31 cellular contexts compared by ENCODE assay signal in genomic region chr17:53470626-53471025, GRCh38.
"Had no signal": no experiment of that assay in that cellular context is flagged by ENCODE, and none has a peak within 500 bp of the region (broad histone marks: within the 10 kb centered on the region; RNA-seq: fewer than 3 reads in every experiment).

No MANE protein-coding gene starts in this region.

- H3K4me3 ChIP-seq: body of pancreas, cardiac muscle cell, colonic mucosa, gastrocnemius medialis, hepatocyte, psoas muscle, right atrium auricular region, suprapubic skin, tibial artery, upper lobe of right lung had no signal

- H3K4me3 Mint-ChIP-seq: activated T-cell treated with anti-CD3 and anti-CD28 coated beads, Interleukin-2, amount 50 U/mL, for 24 hours; memory B cell; naive thymus-derived CD8-positive, alpha-beta T cell; neural crest cell; T-helper 2 cell treated with Interferon-gamma antibody and Interleukin-4, amounts not matched to agents 5 μg/mL and 100 μg/mL, for 36 hours had no signal

- H3K9ac ChIP-seq: parathyroid adenoma had no signal

- H3K27ac ChIP-seq: body of pancreas, cardiac muscle cell, colonic mucosa, gastrocnemius medialis, hepatocyte, parathyroid adenoma, psoas muscle, right atrium auricular region, suprapubic skin, tibial artery, upper lobe of right lung had no signal

- H3K36me3 Mint-ChIP-seq: memory B cell; naive thymus-derived CD8-positive, alpha-beta T cell had no signal

- FAIRE-seq: keratinocyte had no signal

- H3K27ac Mint-ChIP-seq: activated T-cell treated with anti-CD3 and anti-CD28 coated beads, Interleukin-2, amount 50 U/mL, for 24 hours; memory B cell; naive thymus-derived CD8-positive, alpha-beta T cell; T-helper 2 cell treated with Interferon-gamma antibody and Interleukin-4, amounts not matched to agents 5 μg/mL and 100 μg/mL, for 36 hours had no signal

- H2AFZ ChIP-seq: hepatocyte, parathyroid adenoma had no signal

- ATAC-seq: body of pancreas; gastrocnemius medialis; naive thymus-derived CD8-positive, alpha-beta T cell; psoas muscle; upper lobe of right lung had no signal

- H3K9me3 ChIP-seq: body of pancreas, colonic mucosa, gastrocnemius medialis, psoas muscle, suprapubic skin, tibial artery, upper lobe of right lung had no signal

- H3K27me3 Mint-ChIP-seq: activated T-cell treated with anti-CD3 and anti-CD28 coated beads, Interleukin-2, amount 50 U/mL, for 24 hours; memory B cell; naive thymus-derived CD8-positive, alpha-beta T cell had no signal

- H3K79me2 ChIP-seq: hepatocyte, parathyroid adenoma had no signal

- H3K36me3 ChIP-seq: cardiac muscle cell, colonic mucosa, gastrocnemius medialis, right atrium auricular region, suprapubic skin, tibial artery, upper lobe of right lung had no signal

- H3K4me2 ChIP-seq: hepatocyte had no signal

- DNase-seq: activated CD4-positive, alpha-beta T cell treated with anti-CD3 and anti-CD28 coated beads for 4 hours; activated CD4-positive, alpha-beta T cell treated with anti-CD3 and anti-CD28 coated beads, Interleukin-2, amount 50 U/mL, for 48 hours; activated CD4-positive, CD25-positive, alpha-beta regulatory T cell; activated CD8-positive, alpha-beta memory T cell treated with anti-CD3 and anti-CD28 coated beads, Interleukin-2, amount 50 U/mL, for 4 hours; activated gamma-delta T cell treated with Interleukin-2 at 50 U/mL for 16 hours; activated naive CD4-positive, alpha-beta T cell treated with anti-CD3 and anti-CD28 coated beads, Interleukin-2, amount 50 U/mL, for 16 hours; activated T-cell treated with anti-CD3 and anti-CD28 coated beads, Interleukin-2, amount 50 U/mL, for 24 hours; amygdala; body of pancreas; cerebellar nuclear complex; colonic mucosa; effector CD8-positive, alpha-beta T cell; gastrocnemius medialis; naive thymus-derived CD8-positive, alpha-beta T cell; nucleus accumbens; psoas muscle; stimulated activated CD4-positive, alpha-beta T cell treated with anti-CD3 and anti-CD28 coated beads, Interleukin-15, amount 100 ng/mL, for 24 hours; stimulated activated CD4-positive, alpha-beta T cell treated with anti-CD3 and anti-CD28 coated beads, Interleukin-2, amount 100 ng/mL, for 24 hours; stimulated activated naive CD4-positive, alpha-beta T cell; T-helper 1 cell; tibial artery; upper lobe of right lung had no signal

- H3K4me1 ChIP-seq: body of pancreas, colonic mucosa, gastrocnemius medialis, parathyroid adenoma, psoas muscle, right atrium auricular region, suprapubic skin, tibial artery, upper lobe of right lung had no signal

- H3K4me1 Mint-ChIP-seq: memory B cell; naive thymus-derived CD8-positive, alpha-beta T cell; neural crest cell had no signal

- H3K27me3 ChIP-seq: body of pancreas, cardiac muscle cell, colonic mucosa, gastrocnemius medialis, hepatocyte, right atrium auricular region, suprapubic skin, tibial artery, upper lobe of right lung had no signal
